In the genomic region with DNA sequence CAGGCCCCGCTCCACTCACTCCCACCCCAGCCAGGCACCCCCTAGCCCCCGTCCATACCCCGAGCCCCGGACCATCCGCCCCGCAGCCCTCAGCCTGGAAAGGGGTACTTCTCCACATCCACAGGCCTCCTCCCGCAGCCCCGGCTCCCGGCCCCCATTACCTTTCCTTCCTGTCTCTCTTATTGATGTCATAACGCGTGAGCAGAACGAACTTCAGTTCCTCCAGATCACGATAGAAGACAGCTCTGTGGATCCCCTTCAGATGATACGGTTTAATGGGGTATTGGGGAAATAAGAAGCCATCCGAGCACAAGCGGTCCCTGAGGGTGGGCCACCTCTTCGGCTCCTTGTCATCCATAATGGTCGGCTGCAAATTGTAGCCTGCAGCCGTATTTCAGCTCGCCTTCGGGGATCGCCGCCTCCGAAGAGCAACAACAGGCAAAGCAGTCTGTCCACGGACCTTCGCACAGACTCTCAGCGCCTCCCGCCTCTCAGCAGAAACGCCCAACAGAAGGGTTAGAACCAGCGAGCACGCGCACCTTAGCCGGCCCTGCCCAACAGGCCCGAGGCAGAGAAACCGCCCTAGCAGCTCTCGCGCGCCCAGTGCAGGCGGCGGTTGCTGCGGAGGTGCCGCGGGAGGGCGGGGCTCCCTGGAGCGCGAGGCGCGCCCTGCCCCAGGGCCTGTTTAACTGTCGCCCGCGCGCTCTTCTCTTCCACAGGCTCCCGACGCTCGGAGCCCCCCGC, we compare ENCODE assay signal across 1 cellular context.
TF ChIP-seq lines count a peak whose summit lies in the region.

A gene (minus strand): TSS at position 474 of the 744 bp plus-strand sequence. CDS start 116 bp downstream, at position 358.

TF ChIP-seq in HepG2, 621 proteins besides CTCF, POLR2A, EP300 and RAD21 (continued from another document):
- TF ChIP-seq, protein P1, sequence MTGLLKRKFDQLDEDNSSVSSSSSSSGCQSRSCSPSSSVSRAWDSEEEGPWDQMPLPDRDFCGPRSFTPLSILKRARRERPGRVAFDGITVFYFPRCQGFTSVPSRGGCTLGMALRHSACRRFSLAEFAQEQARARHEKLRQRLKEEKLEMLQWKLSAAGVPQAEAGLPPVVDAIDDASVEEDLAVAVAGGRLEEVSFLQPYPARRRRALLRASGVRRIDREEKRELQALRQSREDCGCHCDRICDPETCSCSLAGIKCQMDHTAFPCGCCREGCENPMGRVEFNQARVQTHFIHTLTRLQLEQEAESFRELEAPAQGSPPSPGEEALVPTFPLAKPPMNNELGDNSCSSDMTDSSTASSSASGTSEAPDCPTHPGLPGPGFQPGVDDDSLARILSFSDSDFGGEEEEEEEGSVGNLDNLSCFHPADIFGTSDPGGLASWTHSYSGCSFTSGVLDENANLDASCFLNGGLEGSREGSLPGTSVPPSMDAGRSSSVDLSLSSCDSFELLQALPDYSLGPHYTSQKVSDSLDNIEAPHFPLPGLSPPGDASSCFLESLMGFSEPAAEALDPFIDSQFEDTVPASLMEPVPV (CRISPR knock-in tag; IDR thresholded peaks at IDR 0.05) = peak; percentile 57; the same call in 1 of the 2 replicates
- TF ChIP-seq GATAD1 (CRISPR knock-in tag; IDR thresholded peaks at IDR 0.05) (0 out of 2 replicates have a peak, but pooled peaks have one; percentile 10), KLF16 (CRISPR knock-in tag; IDR thresholded peaks at IDR 0.05) (0 out of 4 replicates have a peak, but pooled peaks of 1 of the 2 experiments have one; percentile 44), ZNF772 (CRISPR knock-in tag; IDR thresholded peaks at IDR 0.05) (0 out of 2 replicates have a peak, but pooled peaks have one; percentile 61)
